ENCODE assay signal across 9 cellular contexts in the genomic region with DNA sequence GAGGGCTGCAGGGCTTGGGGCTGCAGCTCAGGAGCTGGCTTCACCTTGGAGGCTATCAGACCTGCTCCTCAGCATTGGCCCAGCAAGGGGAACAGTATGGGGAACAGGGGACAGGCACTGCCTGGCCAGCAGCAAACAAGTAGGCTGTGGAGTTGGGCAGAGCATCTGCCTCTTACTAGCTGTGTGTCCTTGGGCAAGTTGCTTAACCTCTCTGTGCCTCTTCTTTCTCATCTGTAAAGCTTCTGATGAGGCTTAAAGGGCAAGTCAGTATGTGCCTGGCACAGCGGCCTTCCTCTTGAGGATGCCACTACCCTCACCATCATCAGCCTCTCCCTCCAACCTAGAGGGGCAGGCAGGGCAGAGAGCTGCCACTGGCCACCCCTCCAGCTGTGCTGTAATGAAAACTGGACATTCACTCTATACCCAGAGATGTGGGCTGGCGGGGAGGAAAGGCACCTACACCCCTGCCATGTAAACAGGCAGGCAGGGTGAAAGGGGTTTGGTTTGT. TPM values are rescaled to one million over a fixed set of nuclear protein-coding genes. Genes with fewer than 3 reads are reported as not detected.
A peak's percentile ranks its signal among the peaks of the same experiment; 100 is the strongest.
DNase-seq lines count a peak whose midpoint lies in the region; ATAC-seq and TF ChIP-seq lines count a peak whose summit lies in the region.
"Had no signal": no experiment of that assay in that cellular context is flagged by ENCODE, and none has a peak within 500 bp of the region (broad histone marks: within the 10 kb centered on the region; RNA-seq: fewer than 3 reads in every experiment).

No MANE protein-coding gene starts in this region.

- H3K27me3 Mint-ChIP-seq in central memory CD8-positive, alpha-beta T cell = no peaks in the 10 kb centered on the region
- H3K27me3 Mint-ChIP-seq in naive B cell = peaks cover 0 to 15% (median 0%) of the 10 kb centered on the region in 3 donors

- H3K4me3 ChIP-seq in AG04449 (ENCODE audit: low read depth, low read length) (peak overlapping the region; percentile 62), HUES48 (ENCODE audit: low read depth, low read length) (peak overlapping the region; percentile 61)

- H3K27me3 ChIP-seq in HUES48 (ENCODE audit: control insufficient read depth, insufficient read depth, low read length) = peaks cover 20% of the 10 kb centered on the region; the same call in 1 of the 2 replicates

- H3K36me3 ChIP-seq in HUES48 (ENCODE audit: control insufficient read depth, insufficient read depth, low read length) = no peaks in the 10 kb centered on the region

- no peaks in the 10 kb centered on the region for H3K9me3 ChIP-seq in HUES48 (ENCODE audit: control insufficient read depth, insufficient read depth, low read length)

- TF ChIP-seq CTCF in AG04449 (IDR thresholded peaks at IDR 0.05; ENCODE audit: insufficient read depth, low read length, missing control alignments) = no peak

- no peak for ATAC-seq in central memory CD8-positive, alpha-beta T cell (replicated peaks; ENCODE audit: extremely low read depth, poor library complexity, severe bottlenecking)
- ATAC-seq in naive B cell (ENCODE audit: low read depth in 2 of 2) = no peak

- POLR2A ChIA-PET in AG04449 (lab: Yijun Ruan, JAX) = interaction anchor here (0.7 to 1.6 kb wide), 2 partner anchors 37 to 48 kb away, joined by 3 to 14 read pairs; partner anchors contain the start of gene PHLDA2

- peak overlapping the region; percentile 23 for H3K27ac Mint-ChIP-seq in central memory CD8-positive, alpha-beta T cell (ENCODE audit: low read depth)
- H3K27ac Mint-ChIP-seq in naive B cell = no peak overlapping the region

- peak overlapping the region; percentile 68 for H3K27ac ChIP-seq in HUES48 (ENCODE audit: low read depth, low read length)

- H3K9me3 Mint-ChIP-seq in central memory CD8-positive, alpha-beta T cell = no peaks in the 10 kb centered on the region
- no peaks in the 10 kb centered on the region for H3K9me3 Mint-ChIP-seq in naive B cell

- peaks cover 6% of the 10 kb centered on the region for H3K36me3 Mint-ChIP-seq in central memory CD8-positive, alpha-beta T cell (ENCODE audit: insufficient read depth)
- H3K36me3 Mint-ChIP-seq in naive B cell = no peaks in the 10 kb centered on the region

- H3K4me3 Mint-ChIP-seq in central memory CD8-positive, alpha-beta T cell = peak overlapping the region; percentile 71
- peak overlapping the region; percentile 44 to 85 (median 68) for H3K4me3 Mint-ChIP-seq in naive B cell

- DNase-seq in AG04449 (ENCODE audit: low read depth, low spot score) = no peak
- no peak for DNase-seq in central memory CD8-positive, alpha-beta T cell (ENCODE audit: low spot score in 2 of 2)
- no peak for DNase-seq in naive B cell
- no peak for DNase-seq in DMS79 treated with DMSO at 0.1 percent for 48 hours (lab: John Stamatoyannopoulos, UW)
- DNase-seq in midbrain (lab: John Stamatoyannopoulos, UW) = no peak
- DNase-seq in NCI-H2081 (lab: John Stamatoyannopoulos, UW) = no peak
- DNase-seq in NCI-H1417 treated with DMSO at 0.1 percent for 48 hours (lab: John Stamatoyannopoulos, UW) = no peak
- DNase-seq: cortex of kidney had no signal

- 0 out of 2 replicates have a peak overlapping the region, but pooled peaks have one; percentile 60 for H3K9ac ChIP-seq in HUES48 (ENCODE audit: low read depth, low read length)

- H3K4me1 ChIP-seq in HUES48 (ENCODE audit: control insufficient read depth, insufficient read depth, low read length) = peaks cover 14% of the 10 kb centered on the region

- CTCF ChIA-PET in AG04449 (lab: Yijun Ruan, JAX) = interaction anchor here (0.7 to 15.4 kb wide), 14 partner anchors 8 to 588 kb away, joined by 3 to 1022 read pairs (median 5); a partner anchor contains a TSS

- H3K4me1 Mint-ChIP-seq in central memory CD8-positive, alpha-beta T cell = peaks cover 25% of the 10 kb centered on the region
- peaks cover 9 to 15% (median 14%) of the 10 kb centered on the region in 3 donors for H3K4me1 Mint-ChIP-seq in naive B cell

RNA-seq across cellular contexts. Expression of gene CDKN1C, which starts 7.5 kb away (rescaled TPM):
- polyA plus RNA-seq in naive B cell (ENCODE audit: low read depth in 6 of 6) = under 1 TPM in 1 of 6 donors, not detected in 5; 0.25 TPM

RNA-seq across cellular contexts. Expression of gene PHLDA2, which starts 36.1 kb away (rescaled TPM):
- not detected for polyA plus RNA-seq in naive B cell (ENCODE audit: low read depth in 6 of 6)
